11 cellular contexts compared by ENCODE assay signal in the genomic region with DNA sequence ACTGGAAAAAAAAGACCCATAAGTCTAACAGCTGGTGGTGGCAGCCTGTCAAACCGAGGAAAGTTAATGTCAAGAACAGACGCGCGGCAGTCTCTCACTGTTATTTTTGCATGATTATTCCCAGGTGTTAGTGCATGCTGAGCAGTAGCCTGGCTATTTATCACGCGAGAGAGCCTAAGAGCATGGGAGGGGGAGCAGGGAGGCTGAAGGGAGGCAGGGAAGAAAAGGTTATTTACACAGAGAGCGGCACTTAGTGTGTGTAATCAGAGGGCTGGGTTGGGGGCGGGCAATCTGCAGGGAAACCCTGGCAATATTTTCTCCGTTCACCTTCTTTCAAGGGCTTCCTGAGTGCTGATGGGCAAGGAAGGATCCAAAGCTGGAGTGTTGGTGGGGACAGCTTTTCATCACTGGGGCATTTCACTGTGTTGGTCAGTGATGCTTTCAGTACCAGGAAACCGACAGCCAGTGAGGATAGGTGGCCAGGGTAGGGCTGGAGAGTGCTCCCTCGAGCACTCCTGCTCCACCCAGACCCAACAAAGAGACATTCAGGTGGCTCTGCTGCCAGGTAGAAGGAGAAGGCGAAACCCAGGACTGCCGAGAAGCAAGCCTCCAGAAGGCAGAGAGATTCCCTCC. TPM values are rescaled to one million over a fixed set of nuclear protein-coding genes. Genes with fewer than 3 reads are reported as not detected.
DNase-seq lines count a peak whose midpoint lies in the region; ATAC-seq and TF ChIP-seq lines count a peak whose summit lies in the region.
"Had no signal": no experiment of that assay in that cellular context is flagged by ENCODE, and none has a peak within 500 bp of the region (broad histone marks: within the 10 kb centered on the region; RNA-seq: fewer than 3 reads in every experiment).

No MANE protein-coding gene starts in this region.

- H2AK5ac ChIP-seq in trophoblast cell (ENCODE audit: low read length) = no peak overlapping the region

- H2BK12ac ChIP-seq in trophoblast cell (ENCODE audit: low read length) = no peak overlapping the region

- no peak for TF ChIP-seq POLR2A in heart left ventricle (IDR thresholded peaks at IDR 0.05)

- H3K4me2 ChIP-seq in trophoblast cell (ENCODE audit: low read length) = no peak overlapping the region

- H3K9ac ChIP-seq in NT2/D1 (ENCODE audit: insufficient read length, low read depth) (peak overlapping the region; percentile 27), trophoblast cell (ENCODE audit: low read length) (no peak overlapping the region)

- peak; percentile 33 to 74 (median 70) for ATAC-seq in heart left ventricle
- ATAC-seq in stimulated activated memory B cell treated with anti-CD40 and anti-IgM and Interleukin-4, amounts not matched to agents 10 μg/mL and 1 μg/mL and 100 μg/mL, for 72 hours = peak; percentile 25
- ATAC-seq in HG03571 (IDR thresholded peaks at IDR 0.05; ENCODE audit: unreplicated experiment) = no peak

- no peak overlapping the region for H4K12ac ChIP-seq in trophoblast cell (ENCODE audit: low read depth, low read length)

- H4K8ac ChIP-seq in trophoblast cell (ENCODE audit: low read depth, low read length) = no peak overlapping the region

- 15 to 23% (median 18%) methylated on average over 13 of the region's 13 CpGs for WGBS in heart left ventricle, 4 donors
- no CpG with 5 or more reads among the region's 13 CpGs for WGBS in trophoblast cell (ENCODE audit: extremely low coverage, insufficient coverage, insufficient read length)

- H3K18ac ChIP-seq in trophoblast cell (ENCODE audit: low read length) = no peak overlapping the region

- H3K4me3 ChIP-seq in NT2/D1 (ENCODE audit: insufficient read length, low read depth) = no peak overlapping the region
- peak overlapping the region in 8 of 12 donors; percentile 2 to 26 (median 10) for H3K4me3 ChIP-seq in heart left ventricle
- H3K4me3 ChIP-seq in trophoblast cell (ENCODE audit: low read depth, low read length) = no peak overlapping the region

- no peak overlapping the region for H2BK120ac ChIP-seq in trophoblast cell (ENCODE audit: insufficient read depth, low read length, poor library complexity)

- no peaks in the 10 kb centered on the region for H3K9me3 Mint-ChIP-seq in HFFc6
- no peaks in the 10 kb centered on the region for H3K9me3 Mint-ChIP-seq in stimulated activated memory B cell treated with anti-CD40 and anti-IgM and Interleukin-4, amounts not matched to agents 10 μg/mL and 1 μg/mL and 100 μg/mL, for 72 hours

- H3K27ac ChIP-seq in heart left ventricle (peak overlapping the region in 7 of 12 donors; percentile 11 to 53 (median 35)), trophoblast cell (ENCODE audit: low read depth, low read length) (no peak overlapping the region)
- H3K27ac ChIP-seq: VCaP had no signal

- H2AFZ ChIP-seq in trophoblast cell (ENCODE audit: insufficient read depth, low read length, poor library complexity) = no peak overlapping the region

- peaks cover 7% of the 10 kb centered on the region for H3K4me1 Mint-ChIP-seq in HFFc6 (ENCODE audit: low read depth)
- H3K4me1 Mint-ChIP-seq in stimulated activated memory B cell treated with anti-CD40 and anti-IgM and Interleukin-4, amounts not matched to agents 10 μg/mL and 1 μg/mL and 100 μg/mL, for 72 hours = peaks cover 84% of the 10 kb centered on the region

- H3K36me3 ChIP-seq in NT2/D1 (ENCODE audit: insufficient read depth, insufficient read length, low read length) (peaks cover 9% of the 10 kb centered on the region), heart left ventricle (no peaks in the 10 kb centered on the region), trophoblast cell (ENCODE audit: control insufficient read depth in 1 of 2, insufficient read depth in 2 of 2, low read length in 2 of 2) (no peaks in the 10 kb centered on the region)

- H3K14ac ChIP-seq in trophoblast cell (ENCODE audit: low read length) = no peak overlapping the region

- no peaks in the 10 kb centered on the region for H3K9me3 ChIP-seq in NT2/D1 (ENCODE audit: insufficient read depth, low read length)
- H3K9me3 ChIP-seq in heart left ventricle = no peaks in the 10 kb centered on the region
- H3K9me3 ChIP-seq in trophoblast cell (ENCODE audit: insufficient read depth, low read depth, low read length) = no peaks in the 10 kb centered on the region

- no peak overlapping the region for H3K23ac ChIP-seq in trophoblast cell (ENCODE audit: low read length)

- H3K27me3 ChIP-seq in NT2/D1 (ENCODE audit: insufficient read depth, insufficient read length) = no peaks in the 10 kb centered on the region
- no peaks in the 10 kb centered on the region for H3K27me3 ChIP-seq in heart left ventricle
- no peaks in the 10 kb centered on the region for H3K27me3 ChIP-seq in trophoblast cell (ENCODE audit: insufficient read depth, low read length)

- no peak overlapping the region for H3K4ac ChIP-seq in trophoblast cell (ENCODE audit: low read depth, low read length)

- H3K4me3 Mint-ChIP-seq in HFFc6 = peak overlapping the region; percentile 26; the same call in 1 of the 2 replicates
- peak overlapping the region; percentile 73 for H3K4me3 Mint-ChIP-seq in stimulated activated memory B cell treated with anti-CD40 and anti-IgM and Interleukin-4, amounts not matched to agents 10 μg/mL and 1 μg/mL and 100 μg/mL, for 72 hours
- H3K4me3 Mint-ChIP-seq: stimulated activated naive CD8-positive, alpha-beta T cell treated with anti-CD3 and anti-CD28 coated beads, Interleukin-15, Interleukin-2, amounts not matched to agents 100 ng/mL and 50 ng/mL, for 24 hours had no signal

- no peaks in the 10 kb centered on the region for H3K79me1 ChIP-seq in trophoblast cell (ENCODE audit: low read length)

- H3K4me1 ChIP-seq in NT2/D1 (ENCODE audit: insufficient read depth, insufficient read length) (peaks cover 7% of the 10 kb centered on the region), heart left ventricle (peaks cover 6 to 78% (median 51%) of the 10 kb centered on the region in 12 donors), trophoblast cell (ENCODE audit: control insufficient read depth in 1 of 2, insufficient read depth in 2 of 2, low read length in 2 of 2) (peaks cover 9 to 11% of the 10 kb centered on the region in 2 experiments)

- H2BK5ac ChIP-seq in trophoblast cell (ENCODE audit: low read depth, low read length, poor library complexity) = no peak overlapping the region

- no peaks in the 10 kb centered on the region for H3K79me2 ChIP-seq in trophoblast cell (ENCODE audit: control insufficient read depth, insufficient read depth, low read length, poor library complexity)

- no peak overlapping the region for H3K27ac Mint-ChIP-seq in HFFc6
- H3K27ac Mint-ChIP-seq in stimulated activated memory B cell treated with anti-CD40 and anti-IgM and Interleukin-4, amounts not matched to agents 10 μg/mL and 1 μg/mL and 100 μg/mL, for 72 hours = peak overlapping the region; percentile 92
- H3K27ac Mint-ChIP-seq: stimulated activated naive CD8-positive, alpha-beta T cell treated with anti-CD3 and anti-CD28 coated beads, Interleukin-15, Interleukin-2, amounts not matched to agents 100 ng/mL and 50 ng/mL, for 24 hours had no signal

- TF ChIP-seq CTCF in HFFc6 (IDR thresholded peaks at IDR 0.05) = no peak
- no peak for TF ChIP-seq CTCF in heart left ventricle (IDR thresholded peaks at IDR 0.05)

- DNase-seq in HFFc6 (no peak), NT2/D1 (ENCODE audit: low read depth, low spot score) (no peak), heart left ventricle (peak in 4 of 5 donors; percentile 61 to 74 (median 66)), trophoblast cell (no peak), HPDE6-E6E7 (ENCODE audit: extremely low spot score) (no peak)
- no peak for DNase-seq in stimulated activated naive CD4-positive, alpha-beta T cell treated with Interleukin-2 at 50 U/mL for 16 hours (lab: John Stamatoyannopoulos, UW)
- DNase-seq: GOT3 had no signal

- peaks cover 12% of the 10 kb centered on the region for H3K27me3 Mint-ChIP-seq in HFFc6 (ENCODE audit: insufficient read depth)
- H3K27me3 Mint-ChIP-seq in stimulated activated memory B cell treated with anti-CD40 and anti-IgM and Interleukin-4, amounts not matched to agents 10 μg/mL and 1 μg/mL and 100 μg/mL, for 72 hours = no peaks in the 10 kb centered on the region

- no peaks in the 10 kb centered on the region for H3K36me3 Mint-ChIP-seq in HFFc6 (ENCODE audit: low read depth)
- H3K36me3 Mint-ChIP-seq in stimulated activated memory B cell treated with anti-CD40 and anti-IgM and Interleukin-4, amounts not matched to agents 10 μg/mL and 1 μg/mL and 100 μg/mL, for 72 hours = peaks cover 7% of the 10 kb centered on the region

- intact Hi-C loops in heart left ventricle (cut with DNase I) = loop anchor here in 5 of 10 donors (5.0 kb wide), 4 partner anchors 35 to 55 kb away; a partner anchor contains a TSS

- no peak overlapping the region for H4K91ac ChIP-seq in trophoblast cell (ENCODE audit: low read depth, low read length)

RNA-seq across cellular contexts. Expression of a gene that starts 39.6 kb away (rescaled TPM):
- total RNA-seq in HFFc6 (2021; fragmentation: NEBNext Ultra II Directional; extraction: Animal tissue kit (Norgen Biotek cat#: 25700)) = under 1 TPM; 0.28 to 0.85 (median 0.33) TPM
- total RNA-seq in heart left ventricle = 10 to 100 TPM in 6 of 9 donors, 1 to 10 TPM in 3; 8.5 to 26.7 (median 14.2) TPM
- polyA plus RNA-seq in heart left ventricle = 1 to 10 TPM; 3.3 to 5.3 TPM
- 17.7 and 18.7 TPM in 2 replicates for polyA plus RNA-seq in trophoblast cell (2013)

Comparison
In these comparisons a context has a peak if more than half of its experiments do, and no peak if none do; other contexts are left out.
1. DNase-seq: peak in heart left ventricle (4 of 5); none in HFFc6 (single experiment), NT2/D1 (single experiment), stimulated activated naive CD4-positive, alpha-beta T cell treated with Interleukin-2 at 50 U/mL for 16 hours (single experiment), trophoblast cell (0 of 2) and HPDE6-E6E7 (single experiment).
2. H3K4me3 ChIP-seq: peak in heart left ventricle (8 of 12); none in NT2/D1 (single experiment) and trophoblast cell (single experiment).
3. RNA of a gene that starts 39.6 kb away (total RNA-seq): 8.5 to 26.7 TPM in heart left ventricle; 0.28 to 0.85 TPM in HFFc6; every median in the first group is over 4 times any median in the second.